ENCODE assay signal across 8 cellular contexts in genomic region chr1:212285685-212286436, GRCh38. TPM values are rescaled to one million over a fixed set of nuclear protein-coding genes. Genes with fewer than 3 reads are reported as not detected.
DNase-seq lines count a peak whose midpoint lies in the region; ATAC-seq and TF ChIP-seq lines count a peak whose summit lies in the region.

No MANE protein-coding gene starts in this region.

- no peak for TF ChIP-seq EP300 in gastroesophageal sphincter (IDR thresholded peaks at IDR 0.05)

- peak; percentile 45 to 84 (median 69) for DNase-seq in CD8-positive, alpha-beta T cell
- DNase-seq in Panc1 (ENCODE audit: low read depth, low spot score) (no peak), osteoblast (ENCODE audit: insufficient read length, low spot score, missing footprints) (peak; percentile 89)
- DNase-seq in activated T-helper 9 cell treated with anti-CD3 and anti-CD28 coated beads, Interleukin-2, amount 50 U/mL, for 16 hours (ENCODE audit: low read depth) = peak; percentile 57

- no peaks in the 10 kb centered on the region for H3K27me3 Mint-ChIP-seq in CD8-positive, alpha-beta T cell (ENCODE audit: low read depth)

- BruUV-seq in Panc1 (replicated peaks; lab: Mats Ljungman, UMichigan) = no TSS peak

- H3K36me3 ChIP-seq in CD8-positive, alpha-beta T cell (ENCODE audit: insufficient read depth, low read length) = no peaks in the 10 kb centered on the region
- H3K36me3 ChIP-seq in Panc1 (ENCODE audit: control insufficient read depth, insufficient read depth, low read length) = peaks cover 2% of the 10 kb centered on the region
- no peaks in the 10 kb centered on the region for H3K36me3 ChIP-seq in gastroesophageal sphincter
- no peaks in the 10 kb centered on the region for H3K36me3 ChIP-seq in osteoblast (ENCODE audit: insufficient read depth, low read length)
- H3K36me3 ChIP-seq in thymus (ENCODE audit: control insufficient read depth, insufficient read depth) = no peaks in the 10 kb centered on the region

- peaks cover 45% of the 10 kb centered on the region for H3K79me2 ChIP-seq in osteoblast (ENCODE audit: insufficient read depth, low read length)

- H3K9me3 Mint-ChIP-seq in CD8-positive, alpha-beta T cell = no peaks in the 10 kb centered on the region

- peaks cover 51% of the 10 kb centered on the region for H3K4me1 Mint-ChIP-seq in CD8-positive, alpha-beta T cell (ENCODE audit: low read depth)

- peak overlapping the region; percentile 95 for H3K4me3 ChIP-seq in CD8-positive, alpha-beta T cell (ENCODE audit: low read depth, low read length)
- H3K4me3 ChIP-seq in Panc1 (ENCODE audit: low read depth in 2 of 2, low read length in 2 of 2) = peak overlapping the region; percentile 64 to 93
- peak overlapping the region; percentile 87 to 88 for H3K4me3 ChIP-seq in gastroesophageal sphincter
- peak overlapping the region; percentile 95 for H3K4me3 ChIP-seq in osteoblast (ENCODE audit: insufficient read depth, low read length)
- H3K4me3 ChIP-seq in thymus (ENCODE audit: low read length) = peak overlapping the region; percentile 95

- peak overlapping the region; percentile 81 for H2AFZ ChIP-seq in osteoblast (ENCODE audit: low read length)

- CTCF ChIA-PET in CD8-positive, alpha-beta T cell (lab: Charles Lee) = interaction anchor here (1.0 to 3.4 kb wide), 7 partner anchors 11 to 250 kb away, joined by 3 to 33 read pairs (median 7); partner anchors contain the start of genes DTL, INTS7 and PACC1
- CTCF ChIA-PET in Panc1 (lab: Charles Lee) = interaction anchor here (0.6 kb wide), 1 partner anchor 134 kb away, joined by 9 read pairs; no protein-coding TSS in a partner anchor

- POLR2A ChIA-PET in CD8-positive, alpha-beta T cell (lab: Charles Lee) = interaction anchor here (0.6 to 3.7 kb wide), 21 partner anchors 15 to 921 kb away, joined by 3 to 31 read pairs (median 4); partner anchors contain the start of genes DTL, INTS7, NEK2 and NENF
- POLR2A ChIA-PET in Panc1 (lab: Charles Lee) = interaction anchor here (0.6 kb wide), 1 partner anchor 530 kb away, joined by 3 read pairs; no protein-coding TSS in a partner anchor

- no peaks in the 10 kb centered on the region for H3K9me3 ChIP-seq in CD8-positive, alpha-beta T cell (ENCODE audit: low read length)
- H3K9me3 ChIP-seq in Panc1 (ENCODE audit: control insufficient read depth, insufficient read depth, low read depth, low read length) = no peaks in the 10 kb centered on the region
- no peaks in the 10 kb centered on the region for H3K9me3 ChIP-seq in gastroesophageal sphincter
- no peaks in the 10 kb centered on the region for H3K9me3 ChIP-seq in osteoblast (ENCODE audit: low read depth, low read length)
- no peaks in the 10 kb centered on the region for H3K9me3 ChIP-seq in thymus (ENCODE audit: control insufficient read depth)

- peak in 1 of 2 donors; percentile 25 for TF ChIP-seq POLR2A in gastroesophageal sphincter (IDR thresholded peaks at IDR 0.05)

- H3K27me3 ChIP-seq in CD8-positive, alpha-beta T cell (ENCODE audit: insufficient read depth, low read length) = no peaks in the 10 kb centered on the region
- H3K27me3 ChIP-seq in Panc1 (ENCODE audit: control insufficient read depth, insufficient read depth, low read length) (no peaks in the 10 kb centered on the region), gastroesophageal sphincter (no peaks in the 10 kb centered on the region), osteoblast (ENCODE audit: insufficient read depth, low read length) (no peaks in the 10 kb centered on the region), thymus (ENCODE audit: control insufficient read depth, insufficient read depth) (no peaks in the 10 kb centered on the region)

- ATAC-seq in CD8-positive, alpha-beta T cell = peak; percentile 19
- ATAC-seq in GM19397 (IDR thresholded peaks at IDR 0.05; ENCODE audit: unreplicated experiment) (peak; percentile 8), HG03565 (IDR thresholded peaks at IDR 0.05; ENCODE audit: unreplicated experiment) (peak; percentile 11), Panc1 (peak; percentile 50), gastroesophageal sphincter (peak; percentile 35)

- in situ Hi-C loops in Panc1 (cut with HindIII; ENCODE audit: low pct_unique_long_range_greater_than_20kb, low sequenced_read_pairs) = no loop called here

- peak overlapping the region; percentile 96 for H3K4me3 Mint-ChIP-seq in CD8-positive, alpha-beta T cell

- H3K27ac Mint-ChIP-seq in CD8-positive, alpha-beta T cell = peak overlapping the region; percentile 99

- intact Hi-C loops in CD8-positive, alpha-beta T cell (cut with DNase I, micrococcal nuclease) = loop anchor here (1.0 to 10.0 kb wide), 15 partner anchors 30 to 729 kb away; partner anchors contain the start of genes DTL (in 2 of the 2), INTS7 (in 2 of the 2), NSL1 (in 2 of the 2) and PACC1 (in 2 of the 2)
- intact Hi-C loops in Panc1 (cut with micrococcal nuclease; ENCODE audit: unreplicated experiment) = no loop called here

- peak overlapping the region; percentile 95 for H3K27ac ChIP-seq in CD8-positive, alpha-beta T cell (ENCODE audit: low read depth, low read length)
- H3K27ac ChIP-seq in Panc1 (ENCODE audit: low read length) (peak overlapping the region; percentile 88), gastroesophageal sphincter (peak overlapping the region; percentile 97 to 100 (median 98)), osteoblast (ENCODE audit: low read depth, low read length) (peak overlapping the region; percentile 82), thymus (ENCODE audit: low read depth) (peak overlapping the region; percentile 100)

- H4K20me1 ChIP-seq in osteoblast (ENCODE audit: insufficient read depth, low read length) = peaks cover 18% of the 10 kb centered on the region

- TF ChIP-seq CTCF in CD8-positive, alpha-beta T cell (IDR thresholded peaks at IDR 0.05) = no peak
- no peak for TF ChIP-seq CTCF in Panc1 (IDR thresholded peaks at IDR 0.05)
- no peak for TF ChIP-seq CTCF in gastroesophageal sphincter (IDR thresholded peaks at IDR 0.05)
- no peak for TF ChIP-seq CTCF in osteoblast (IDR thresholded peaks at IDR 0.05; ENCODE audit: extremely low read depth, low read depth, low read length)

- H3K4me1 ChIP-seq in CD8-positive, alpha-beta T cell (ENCODE audit: insufficient read depth, low read length) = peaks cover 39% of the 10 kb centered on the region
- H3K4me1 ChIP-seq in Panc1 (ENCODE audit: control insufficient read depth, insufficient read depth, low read length) (peaks cover 33% of the 10 kb centered on the region; the same call in 1 of the 2 replicates), gastroesophageal sphincter (peaks cover 6 to 48% (median 14%) of the 10 kb centered on the region in 3 donors), osteoblast (ENCODE audit: insufficient read depth, low read length) (peaks cover 18% of the 10 kb centered on the region), thymus (ENCODE audit: control insufficient read depth, insufficient read depth, low read length) (peaks cover 24% of the 10 kb centered on the region)

- peak overlapping the region; percentile 95 for H3K4me2 ChIP-seq in osteoblast (ENCODE audit: insufficient read depth, low read length)

- peaks cover 15% of the 10 kb centered on the region for H3K36me3 Mint-ChIP-seq in CD8-positive, alpha-beta T cell

- 0% methylated on average over 2 of the region's 83 CpGs; no CpG with 5 or more reads in 1 of the 2 donors for WGBS in gastroesophageal sphincter (ENCODE audit: low coverage in 1 of 2), 2 donors
- 1% methylated on average over 83 of the region's 83 CpGs for WGBS in thymus

RNA-seq across cellular contexts. Expression of gene PPP2R5A, which starts 0.7 kb away (rescaled TPM):
- 10 to 100 TPM; 57.8 to 60.5 TPM for total RNA-seq in CD8-positive, alpha-beta T cell
- 44.3 TPM for total RNA-seq in Panc1 (2021; ENCODE audit: unreplicated experiment)
- polyA plus RNA-seq in Panc1 (2012; ENCODE audit: insufficient read length) = 19.5 TPM
- total RNA-seq in gastroesophageal sphincter = 10 to 100 TPM; 43.2 to 88.9 (median 59.5) TPM
- 21.4 and 24.8 TPM in 2 replicates for total RNA-seq in osteoblast
- 49.7 TPM for polyA plus RNA-seq in thymus
